In the genomic region with DNA sequence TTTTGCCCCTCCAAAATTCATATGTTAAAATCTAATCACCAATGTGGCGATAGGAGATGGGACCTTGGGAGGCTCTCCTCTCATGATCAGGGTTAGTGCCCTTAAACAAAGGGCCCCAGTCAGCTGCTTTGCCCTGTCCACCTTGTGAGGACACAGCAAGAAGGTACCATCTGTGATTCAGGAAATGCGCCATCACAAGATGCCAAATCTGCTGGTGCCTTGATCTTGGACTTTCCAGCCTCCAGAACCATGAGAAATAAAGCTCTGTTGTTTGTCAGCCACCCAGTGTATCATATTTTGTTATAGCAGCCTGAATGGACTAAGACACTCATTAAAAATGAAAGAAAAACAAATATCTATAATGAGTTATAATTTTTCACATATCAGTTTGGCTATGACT, we compare ENCODE assay signal across 6 cellular contexts.
"Had no signal": no experiment of that assay in that cellular context is flagged by ENCODE, and none has a peak within 500 bp of the region (broad histone marks: within the 10 kb centered on the region; RNA-seq: fewer than 3 reads in every experiment).

No MANE protein-coding gene starts in this region.

- H3K4me3 ChIP-seq: K562 had no signal

- H3K27ac ChIP-seq: HL-60 had no signal

- DNase-seq: IMR-90, KBM-7, KG1 had no signal

- FAIRE-seq: HTR-8/SVneo, K562 had no signal

- ATAC-seq: K562 had no signal
